In genomic region chr7:129611246-129612111, GRCh38 we compare ENCODE assay signal across 8 cellular contexts. TPM values are rescaled to one million over a fixed set of nuclear protein-coding genes. Genes with fewer than 3 reads are reported as not detected.
A peak's percentile ranks its signal among the peaks of the same experiment; 100 is the strongest.
DNase-seq lines count a peak whose midpoint lies in the region; ATAC-seq and TF ChIP-seq lines count a peak whose summit lies in the region.

NRF1 (plus strand) TSS chr7:129611720; CDS start chr7:129657352, 45,632 bp downstream.

- under 1% methylated on average over 42 of the region's 98 CpGs for WGBS in prostate gland

- no peaks in the 10 kb centered on the region for H3K9me3 ChIP-seq in left ventricle myocardium inferior (replicated peaks)
- H3K9me3 ChIP-seq in prostate gland, result no peaks in the 10 kb centered on the region

- H3K27ac ChIP-seq in left ventricle myocardium inferior (replicated peaks) (peak within 1 kb of the TSS; percentile 99), prostate gland (peak within 1 kb of the TSS; percentile 92)

- H3K4me1 ChIP-seq in left ventricle myocardium inferior (peaks cover 63% of the 10 kb centered on the region), prostate gland (replicated peaks) (peaks cover 7% of the 10 kb centered on the region)

- TF ChIP-seq POLR2A in prostate gland (IDR thresholded peaks at IDR 0.05), result peak; percentile 66

- TF ChIP-seq CTCF in GM12874 (IDR thresholded peaks at IDR 0.05; ENCODE audit: insufficient read depth, low read depth, low read length) (0 out of 2 replicates have a peak, but pooled peaks have one; percentile 2), left ventricle myocardium inferior (IDR thresholded peaks at IDR 0.05; ENCODE audit: borderline replicate concordance) (peak; percentile 48), prostate gland (IDR thresholded peaks at IDR 0.05) (peak in 2 of 4 experiments; percentile 49 to 51)

- intact Hi-C loops in T-helper 1 cell treated with Interleukin-12 subunit alpha and Interleukin-12 subunit beta and Interleukin-4 antibody, amounts not matched to agents 30 ng/mL and 1 ng/mL, for 36 hours (cut with micrococcal nuclease), result loop anchor here (1.0 to 5.0 kb wide), 13 partner anchors 24 to 749 kb away; partner anchors contain the start of genes ATP6V1F, SMKR1, SSMEM1 and STRIP2
- intact Hi-C loops in left ventricle myocardium inferior (cut with micrococcal nuclease) (no loop called here), prostate gland (cut with DNase I) (loop anchor here (5.0 kb wide), 1 partner anchor 216 kb away; no protein-coding TSS in a partner anchor)

- H3K36me3 ChIP-seq in left ventricle myocardium inferior (peaks cover 7% of the 10 kb centered on the region), prostate gland (no peaks in the 10 kb centered on the region)

- H3K27me3 ChIP-seq in left ventricle myocardium inferior (ENCODE audit: low read depth), result no peaks in the 10 kb centered on the region
- no peaks in the 10 kb centered on the region for H3K27me3 ChIP-seq in prostate gland (replicated peaks; ENCODE audit: insufficient read depth)

- peak; percentile 94 to 97 (median 97) for DNase-seq in NCI-H1417 (lab: John Stamatoyannopoulos, UW)
- peak; percentile 87 for DNase-seq in amniotic epithelial cell (ENCODE audit: low read depth)
- peak; percentile 91 for DNase-seq in left ventricle myocardium inferior
- DNase-seq in prostate gland (ENCODE audit: low spot score), result peak; percentile 87
- DNase-seq in ureter (ENCODE audit: low spot score), result peak; percentile 89

- H3K4me3 ChIP-seq in left ventricle myocardium inferior (peak within 1 kb of the TSS; percentile 90), prostate gland (peak within 1 kb of the TSS; percentile 72 to 79)

- ATAC-seq in HG02623 (IDR thresholded peaks at IDR 0.05; ENCODE audit: unreplicated experiment), result peak; percentile 78

RNA-seq across cellular contexts. Expression of gene NRF1, which starts in this region (rescaled TPM):
- 25.2 and 28.1 TPM in 2 replicates for total RNA-seq in T-helper 1 cell treated with Interleukin-12 subunit alpha and Interleukin-12 subunit beta and Interleukin-4 antibody, amounts not matched to agents 30 ng/mL and 1 ng/mL, for 36 hours
- total RNA-seq in left ventricle myocardium inferior, result 9.6 TPM
- total RNA-seq in prostate gland, result 10 to 100 TPM; 22.3 to 27.0 TPM
- total RNA-seq in ureter, result 32.4 TPM

Comparison
In these comparisons a context has a peak if more than half of its experiments do, and no peak if none do; other contexts are left out.
1. Peak in every context shown above with its lines: DNase-seq, ATAC-seq, H3K4me3 ChIP-seq and H3K27ac ChIP-seq.